17 cellular contexts compared by ENCODE assay signal in genomic region chr5:158942217-158942616, GRCh38.
"Had no signal": no experiment of that assay in that cellular context is flagged by ENCODE, and none has a peak within 500 bp of the region (broad histone marks: within the 10 kb centered on the region; RNA-seq: fewer than 3 reads in every experiment).

No MANE protein-coding gene starts in this region.

- H3K36me3 ChIP-seq: ascending aorta, ovary, sigmoid colon had no signal

- H3K4me1 Mint-ChIP-seq: activated CD4-positive, alpha-beta memory T cell treated with anti-CD3 and anti-CD28 coated beads, Interleukin-2, amount 10 ng/mL, durations not matched to agents 7 days and 5 days; activated CD4-positive, alpha-beta T cell treated with anti-CD3 and anti-CD28 coated beads for 36 hours; activated naive CD8-positive, alpha-beta T cell treated with anti-CD3 and anti-CD28 coated beads, Interleukin-2, amount 10 ng/mL, durations not matched to agents 7 days and 5 days had no signal

- H3K27me3 Mint-ChIP-seq: activated CD4-positive, alpha-beta T cell treated with anti-CD3 and anti-CD28 coated beads for 36 hours; activated naive CD8-positive, alpha-beta T cell treated with anti-CD3 and anti-CD28 coated beads, Interleukin-2, amount 10 ng/mL, durations not matched to agents 7 days and 5 days; stimulated activated naive CD8-positive, alpha-beta T cell treated with anti-CD3 and anti-CD28 coated beads, Interleukin-15, Interleukin-2, amounts not matched to agents 100 ng/mL and 50 ng/mL, for 24 hours had no signal

- H3K9me3 ChIP-seq: ascending aorta, heart left ventricle, ovary, sigmoid colon, testis had no signal

- H3K27ac Mint-ChIP-seq: activated CD4-positive, alpha-beta memory T cell treated with anti-CD3 and anti-CD28 coated beads, Interleukin-2, amount 10 ng/mL, durations not matched to agents 7 days and 5 days; activated CD4-positive, alpha-beta T cell treated with anti-CD3 and anti-CD28 coated beads for 36 hours; activated naive CD8-positive, alpha-beta T cell treated with anti-CD3 and anti-CD28 coated beads, Interleukin-2, amount 10 ng/mL, durations not matched to agents 7 days and 5 days; activated T-cell treated with anti-CD3 and anti-CD28 coated beads, Interleukin-2, amount 50 U/mL, for 72 hours; stimulated activated naive CD8-positive, alpha-beta T cell treated with anti-CD3 and anti-CD28 coated beads, Interleukin-15, Interleukin-2, amounts not matched to agents 100 ng/mL and 50 ng/mL, for 24 hours had no signal

- H3K4me1 ChIP-seq: sigmoid colon had no signal

- DNase-seq: activated CD4-positive, alpha-beta memory T cell treated with anti-CD3 and anti-CD28 coated beads, Interleukin-2, amount 10 ng/mL, durations not matched to agents 7 days and 5 days; activated CD4-positive, alpha-beta T cell treated with anti-CD3 and anti-CD28 coated beads for 36 hours; activated naive CD8-positive, alpha-beta T cell treated with anti-CD3 and anti-CD28 coated beads, Interleukin-2, amount 10 ng/mL, durations not matched to agents 7 days and 5 days; activated T-cell treated with anti-CD3 and anti-CD28 coated beads, Interleukin-2, amount 50 U/mL, for 72 hours; effector memory CD4-positive, alpha-beta T cell; erythroblast; heart left ventricle; islet precursor cell; ovary; sigmoid colon; stimulated activated CD4-positive, alpha-beta T cell treated with anti-CD3 and anti-CD28 coated beads, Interleukin-2, amount 100 ng/mL, for 48 hours; testis had no signal

- H3K9me3 Mint-ChIP-seq: activated CD4-positive, alpha-beta memory T cell treated with anti-CD3 and anti-CD28 coated beads, Interleukin-2, amount 10 ng/mL, durations not matched to agents 7 days and 5 days; activated naive CD8-positive, alpha-beta T cell treated with anti-CD3 and anti-CD28 coated beads, Interleukin-2, amount 10 ng/mL, durations not matched to agents 7 days and 5 days; activated T-cell treated with anti-CD3 and anti-CD28 coated beads, Interleukin-2, amount 50 U/mL, for 72 hours; stimulated activated naive CD8-positive, alpha-beta T cell treated with anti-CD3 and anti-CD28 coated beads, Interleukin-15, Interleukin-2, amounts not matched to agents 100 ng/mL and 50 ng/mL, for 24 hours had no signal

- H3K4me3 ChIP-seq: ascending aorta, coronary artery, heart left ventricle, ovary, sigmoid colon, testis had no signal

- ATAC-seq: left lobe of liver had no signal

- H3K4me3 Mint-ChIP-seq: activated CD4-positive, alpha-beta memory T cell treated with anti-CD3 and anti-CD28 coated beads, Interleukin-2, amount 10 ng/mL, durations not matched to agents 7 days and 5 days; activated CD4-positive, alpha-beta T cell treated with anti-CD3 and anti-CD28 coated beads for 36 hours; activated naive CD8-positive, alpha-beta T cell treated with anti-CD3 and anti-CD28 coated beads, Interleukin-2, amount 10 ng/mL, durations not matched to agents 7 days and 5 days; activated T-cell treated with anti-CD3 and anti-CD28 coated beads, Interleukin-2, amount 50 U/mL, for 72 hours; stimulated activated naive CD8-positive, alpha-beta T cell treated with anti-CD3 and anti-CD28 coated beads, Interleukin-15, Interleukin-2, amounts not matched to agents 100 ng/mL and 50 ng/mL, for 24 hours had no signal

- H3K36me3 Mint-ChIP-seq: activated naive CD8-positive, alpha-beta T cell treated with anti-CD3 and anti-CD28 coated beads, Interleukin-2, amount 10 ng/mL, durations not matched to agents 7 days and 5 days had no signal

- H3K27ac ChIP-seq: ascending aorta, coronary artery, ovary, sigmoid colon, testis, VCaP had no signal

- H3K27me3 ChIP-seq: ascending aorta, heart left ventricle, ovary, sigmoid colon, testis had no signal
